In genomic region chr20:64099086-64099786, GRCh38 we compare ENCODE assay signal across 24 cellular contexts. TPM values are rescaled to one million over a fixed set of nuclear protein-coding genes. Genes with fewer than 3 reads are reported as not detected.
DNase-seq lines count a peak whose midpoint lies in the region; ATAC-seq and TF ChIP-seq lines count a peak whose summit lies in the region.
"Had no signal": no experiment of that assay in that cellular context is flagged by ENCODE, and none has a peak within 500 bp of the region (broad histone marks: within the 10 kb centered on the region; RNA-seq: fewer than 3 reads in every experiment).

No MANE protein-coding gene starts in this region.

- peaks cover 15% of the 10 kb centered on the region for H3K36me3 Mint-ChIP-seq in stimulated activated memory B cell treated with anti-CD40 and anti-IgM and Interleukin-4, amounts not matched to agents 10 μg/mL and 1 μg/mL and 100 μg/mL, for 72 hours
- peaks cover 5% of the 10 kb centered on the region for H3K36me3 Mint-ChIP-seq in glutamatergic neuron (ENCODE audit: unreplicated experiment)
- H3K36me3 Mint-ChIP-seq in immature natural killer cell, result peaks cover 0 to 4% (median 0%) of the 10 kb centered on the region in 3 donors

- peaks cover 6% of the 10 kb centered on the region for H3K9me3 Mint-ChIP-seq in stimulated activated memory B cell treated with anti-CD40 and anti-IgM and Interleukin-4, amounts not matched to agents 10 μg/mL and 1 μg/mL and 100 μg/mL, for 72 hours
- H3K9me3 Mint-ChIP-seq in glutamatergic neuron (ENCODE audit: unreplicated experiment) (peaks cover 5% of the 10 kb centered on the region), immature natural killer cell (no peaks in the 10 kb centered on the region)

- intact Hi-C loops in Right ventricle myocardium superior (cut with DNase I) (no loop called here), cardiac septum (cut with DNase I) (no loop called here)

- peak; percentile 22 for DNase-seq in Right ventricle myocardium superior
- DNase-seq in cardiac septum (ENCODE audit: low spot score), result no peak
- DNase-seq in NCI-H1694 treated with DMSO at 0.1 percent for 48 hours (lab: John Stamatoyannopoulos, UW), result peak; percentile 47
- DNase-seq in RPMI8226, result peak; percentile 55
- DNase-seq in glutamatergic neuron, result no peak
- no peak for DNase-seq in stimulated activated CD4-positive, alpha-beta T cell treated with anti-CD3 and anti-CD28 coated beads, Interleukin-2, amount 100 ng/mL, for 24 hours
- DNase-seq in immature natural killer cell, result no peak
- DNase-seq: ACHN; activated naive CD4-positive, alpha-beta T cell treated with Interleukin-2 at 50 U/mL for 16 hours; activated T-cell treated with anti-CD3 and anti-CD28 coated beads, Interleukin-2, amount 50 U/mL, for 24 hours; DMS153; foreskin fibroblast; GDM1; mesendoderm; naive thymus-derived CD4-positive, alpha-beta T cell; NCI-H187; ovary; stimulated activated CD4-positive, alpha-beta T cell treated with anti-CD3 and anti-CD28 coated beads, Interleukin-15, amount 100 ng/mL, for 24 hours had no signal

- H3K27ac Mint-ChIP-seq in stimulated activated memory B cell treated with anti-CD40 and anti-IgM and Interleukin-4, amounts not matched to agents 10 μg/mL and 1 μg/mL and 100 μg/mL, for 72 hours, result peak overlapping the region; percentile 84
- no peak overlapping the region for H3K27ac Mint-ChIP-seq in glutamatergic neuron (ENCODE audit: unreplicated experiment)
- H3K27ac Mint-ChIP-seq in immature natural killer cell, result no peak overlapping the region
- H3K27ac Mint-ChIP-seq: activated T-cell treated with anti-CD3 and anti-CD28 coated beads, Interleukin-2, amount 50 U/mL, for 24 hours; T-helper 2 cell treated with Interferon-gamma antibody and Interleukin-4, amounts not matched to agents 5 μg/mL and 100 μg/mL, for 36 hours had no signal

- ATAC-seq in Right ventricle myocardium superior (ENCODE audit: poor library complexity), result no peak
- ATAC-seq in stimulated activated memory B cell treated with anti-CD40 and anti-IgM and Interleukin-4, amounts not matched to agents 10 μg/mL and 1 μg/mL and 100 μg/mL, for 72 hours, result no peak

- peaks cover 67% of the 10 kb centered on the region for H3K4me1 Mint-ChIP-seq in stimulated activated memory B cell treated with anti-CD40 and anti-IgM and Interleukin-4, amounts not matched to agents 10 μg/mL and 1 μg/mL and 100 μg/mL, for 72 hours
- H3K4me1 Mint-ChIP-seq in glutamatergic neuron (ENCODE audit: low read depth, unreplicated experiment) (peaks cover 3% of the 10 kb centered on the region), immature natural killer cell (peaks cover 4 to 5% of the 10 kb centered on the region in 2 donors)

- H3K27me3 Mint-ChIP-seq in stimulated activated memory B cell treated with anti-CD40 and anti-IgM and Interleukin-4, amounts not matched to agents 10 μg/mL and 1 μg/mL and 100 μg/mL, for 72 hours, result no peaks in the 10 kb centered on the region
- H3K27me3 Mint-ChIP-seq in glutamatergic neuron (ENCODE audit: unreplicated experiment) (peaks cover 20% of the 10 kb centered on the region), immature natural killer cell (ENCODE audit: low read depth in 3 of 3) (peaks cover 4 to 13% (median 11%) of the 10 kb centered on the region in 3 donors)

- TF ChIP-seq CTCF in glutamatergic neuron (IDR thresholded peaks at IDR 0.05; ENCODE audit: partially characterized antibody, unreplicated experiment), result no peak

- no peak overlapping the region for H3K4me3 Mint-ChIP-seq in stimulated activated memory B cell treated with anti-CD40 and anti-IgM and Interleukin-4, amounts not matched to agents 10 μg/mL and 1 μg/mL and 100 μg/mL, for 72 hours
- H3K4me3 Mint-ChIP-seq in glutamatergic neuron (ENCODE audit: unreplicated experiment) (no peak overlapping the region), immature natural killer cell (no peak overlapping the region)
- H3K4me3 Mint-ChIP-seq: activated T-cell treated with anti-CD3 and anti-CD28 coated beads, Interleukin-2, amount 50 U/mL, for 24 hours; naive thymus-derived CD4-positive, alpha-beta T cell; T-helper 2 cell treated with Interferon-gamma antibody and Interleukin-4, amounts not matched to agents 5 μg/mL and 100 μg/mL, for 36 hours had no signal

RNA-seq across cellular contexts. Expression of gene NPBWR2, which starts 8.1 kb away (rescaled TPM):
- not detected for total RNA-seq in Right ventricle myocardium superior
- total RNA-seq in cardiac septum, result not detected
- not detected for total RNA-seq in glutamatergic neuron (ENCODE audit: unreplicated experiment)
- not detected for polyA plus RNA-seq in immature natural killer cell
- total RNA-seq: ascending aorta; epithelial cell of proximal tubule; naive thymus-derived CD4-positive, alpha-beta T cell; ovary; right atrium auricular region had no signal
- polyA plus RNA-seq: keratinocyte; naive thymus-derived CD4-positive, alpha-beta T cell; ovary had no signal

RNA-seq across cellular contexts. Expression of gene LKAAEAR1, which starts 15.0 kb away (rescaled TPM):
- total RNA-seq in Right ventricle myocardium superior, result not detected
- total RNA-seq in cardiac septum, result not detected
- not detected for total RNA-seq in glutamatergic neuron (ENCODE audit: unreplicated experiment)
- polyA plus RNA-seq in immature natural killer cell, result not detected
- total RNA-seq: ascending aorta, epithelial cell of proximal tubule, right atrium auricular region had no signal
- polyA plus RNA-seq: keratinocyte, ovary had no signal

RNA-seq across cellular contexts. Expression of gene OPRL1, which starts 19.4 kb away (rescaled TPM):
- 0.75 TPM for total RNA-seq in Right ventricle myocardium superior
- 0.48 TPM for total RNA-seq in cardiac septum
- 2.9 TPM for total RNA-seq in glutamatergic neuron (ENCODE audit: unreplicated experiment)
- polyA plus RNA-seq in immature natural killer cell, result 1 to 10 TPM in 1 of 3 donors, under 1 TPM in 2; 0.48 to 1.3 (median 0.73) TPM

RNA-seq across cellular contexts. Expression of gene RGS19, which starts 19.9 kb away (rescaled TPM):
- total RNA-seq in Right ventricle myocardium superior (6.7 TPM), cardiac septum (3.1 TPM), glutamatergic neuron (ENCODE audit: unreplicated experiment) (4.4 TPM)
- polyA plus RNA-seq in immature natural killer cell, result 100 to 1,000 TPM; 124 to 171 (median 132) TPM

RNA-seq across cellular contexts. Expression of gene TCEA2, which starts 36.2 kb away (rescaled TPM):
- total RNA-seq in Right ventricle myocardium superior (34.6 TPM), cardiac septum (66.0 TPM), glutamatergic neuron (ENCODE audit: unreplicated experiment) (102 TPM)
- polyA plus RNA-seq in immature natural killer cell, result 10 to 100 TPM; 18.9 to 26.6 (median 24.1) TPM

Comparison
In these comparisons a context has a peak if more than half of its experiments do, and no peak if none do; other contexts are left out.
1. DNase-seq: peak in Right ventricle myocardium superior (single experiment), NCI-H1694 treated with DMSO at 0.1 percent for 48 hours (single experiment) and RPMI8226 (single experiment); none in cardiac septum (single experiment), glutamatergic neuron (single experiment), stimulated activated CD4-positive, alpha-beta T cell treated with anti-CD3 and anti-CD28 coated beads, Interleukin-2, amount 100 ng/mL, for 24 hours (0 of 2) and immature natural killer cell (0 of 3).